In genomic region chr20:63544958-63545516, GRCh38 we compare ENCODE assay signal across 19 cellular contexts. TPM values are rescaled to one million over a fixed set of nuclear protein-coding genes. Genes with fewer than 3 reads are reported as not detected.
DNase-seq lines count a peak whose midpoint lies in the region; ATAC-seq and TF ChIP-seq lines count a peak whose summit lies in the region.
"Had no signal": no experiment of that assay in that cellular context is flagged by ENCODE, and none has a peak within 500 bp of the region (broad histone marks: within the 10 kb centered on the region; RNA-seq: fewer than 3 reads in every experiment).

No MANE protein-coding gene starts in this region.

- peak; percentile 23 for TF ChIP-seq EP300 in transverse colon (IDR thresholded peaks at IDR 0.05; ENCODE audit: low read depth)

- H3K9me3 Mint-ChIP-seq in MCF 10A (ENCODE audit: unreplicated experiment): no peaks in the 10 kb centered on the region
- H3K9me3 Mint-ChIP-seq in naive thymus-derived CD4-positive, alpha-beta T cell: no peaks in the 10 kb centered on the region
- H3K9me3 Mint-ChIP-seq: activated B cell treated with CpG ODN at 0.5 μM for 24 hours; CD4-positive, CD25-positive, alpha-beta regulatory T cell; nephron progenitor cell; T-helper 1 cell treated with Interleukin-12 subunit alpha and Interleukin-12 subunit beta and Interleukin-4 antibody, amounts not matched to agents 30 μg/mL and 1 μg/mL, for 36 hours had no signal

- H3K27ac Mint-ChIP-seq in MCF 10A (ENCODE audit: low read depth, unreplicated experiment): no peak overlapping the region
- H3K27ac Mint-ChIP-seq in naive thymus-derived CD4-positive, alpha-beta T cell: peak overlapping the region in 2 of 9 donors; percentile 32 to 41
- H3K27ac Mint-ChIP-seq: activated B cell treated with CpG ODN at 0.5 μM for 24 hours; CD4-positive, CD25-positive, alpha-beta regulatory T cell; nephron progenitor cell; T-helper 1 cell treated with Interleukin-12 subunit alpha and Interleukin-12 subunit beta and Interleukin-4 antibody, amounts not matched to agents 30 μg/mL and 1 μg/mL, for 36 hours had no signal

- 0 out of 2 replicates have a peak overlapping the region, but pooled peaks have one; percentile 27 for H3K4me2 ChIP-seq in OCI-LY7 (ENCODE audit: low read length)

- no peaks in the 10 kb centered on the region for H4K20me1 ChIP-seq in OCI-LY7 (ENCODE audit: insufficient read depth, low read length)

- no peaks in the 10 kb centered on the region for H3K9me2 ChIP-seq in OCI-LY7 (ENCODE audit: insufficient read depth, low read length)

- H3K79me2 ChIP-seq in OCI-LY7 (ENCODE audit: insufficient read depth, low read depth, low read length): no peaks in the 10 kb centered on the region

- WGBS in transverse colon (ENCODE audit: low coverage in 1 of 2), 2 donors: 45% methylated on average over 18 of the region's 19 CpGs; no CpG with 5 or more reads in 1 of the 2 donors

- H3K4me1 Mint-ChIP-seq in MCF 10A (ENCODE audit: insufficient read depth, unreplicated experiment): peaks cover 21% of the 10 kb centered on the region
- H3K4me1 Mint-ChIP-seq in naive thymus-derived CD4-positive, alpha-beta T cell: peaks cover under 1 to 8% (median 5%) of the 10 kb centered on the region in 7 donors
- H3K4me1 Mint-ChIP-seq: nephron progenitor cell had no signal

- CTCF ChIA-PET in MCF 10A (lab: Yijun Ruan, JAX): interaction anchor here (0.6 to 2.6 kb wide), 5 partner anchors 23 to 576 kb away, joined by 3 to 9 read pairs (median 4); no protein-coding TSS in a partner anchor
- CTCF ChIA-PET in OCI-LY7 (lab: Charles Lee; ENCODE audit: unreplicated experiment): no interaction called here
- CTCF ChIA-PET in naive thymus-derived CD4-positive, alpha-beta T cell (lab: Charles Lee): interaction anchor here (0.5 to 0.6 kb wide), 2 partner anchors 13 to 37 kb away, joined by 3 read pairs; no protein-coding TSS in a partner anchor

- BruUV-seq in MCF 10A (replicated peaks; lab: Mats Ljungman, UMichigan) (no TSS peak), OCI-LY7 (replicated peaks; lab: Mats Ljungman, UMichigan) (no TSS peak)

- no peak overlapping the region for H3K4me3 Mint-ChIP-seq in MCF 10A (ENCODE audit: unreplicated experiment)
- H3K4me3 Mint-ChIP-seq in naive thymus-derived CD4-positive, alpha-beta T cell: peak overlapping the region in 1 of 10 donors; percentile 1
- H3K4me3 Mint-ChIP-seq: activated B cell treated with CpG ODN at 0.5 μM for 24 hours; nephron progenitor cell; T-helper 1 cell treated with Interleukin-12 subunit alpha and Interleukin-12 subunit beta and Interleukin-4 antibody, amounts not matched to agents 30 μg/mL and 1 μg/mL, for 36 hours had no signal

- peaks cover 7% of the 10 kb centered on the region for H3K36me3 Mint-ChIP-seq in MCF 10A (ENCODE audit: insufficient read depth, unreplicated experiment)
- no peaks in the 10 kb centered on the region for H3K36me3 Mint-ChIP-seq in naive thymus-derived CD4-positive, alpha-beta T cell
- H3K36me3 Mint-ChIP-seq: CD4-positive, CD25-positive, alpha-beta regulatory T cell had no signal

- intact Hi-C loops in MCF 10A (cut with micrococcal nuclease): no loop called here
- intact Hi-C loops in breast epithelium (cut with DNase I; ENCODE audit: low total_unique reads): no loop called here
- intact Hi-C loops in OCI-LY7 (cut with micrococcal nuclease; ENCODE audit: unreplicated experiment): no loop called here
- intact Hi-C loops in transverse colon (cut with DNase I; ENCODE audit: low total_unique reads): no loop called here
- intact Hi-C loops in naive thymus-derived CD4-positive, alpha-beta T cell (cut with micrococcal nuclease): no loop called here

- H3K27ac ChIP-seq in breast epithelium (no peak overlapping the region), OCI-LY7 (ENCODE audit: low read depth, low read length, poor library complexity, severe bottlenecking) (no peak overlapping the region), transverse colon (peak overlapping the region; percentile 30 to 69 (median 58))
- H3K27ac ChIP-seq in naive thymus-derived CD4-positive, alpha-beta T cell (ENCODE audit: low read depth, low read length): no peak overlapping the region
- H3K27ac ChIP-seq: lower lobe of right lung, psoas muscle, vagina had no signal

- DNase-seq in MCF 10A (ENCODE audit: unreplicated experiment): peak; percentile 82
- no peak for DNase-seq in breast epithelium (ENCODE audit: low spot score in 2 of 2)
- no peak for DNase-seq in OCI-LY7 (ENCODE audit: low spot score)
- DNase-seq in glomerular visceral epithelial cell (ENCODE audit: extremely low spot score): peak; percentile 55
- DNase-seq in transverse colon: peak; percentile 78
- DNase-seq in naive thymus-derived CD4-positive, alpha-beta T cell: no peak
- DNase-seq in dermis blood vessel endothelial cell: no peak
- DNase-seq: activated B cell treated with CpG ODN at 0.5 μM for 24 hours; amniotic stem cell; CD4-positive, CD25-positive, alpha-beta regulatory T cell; foreskin fibroblast; lower lobe of right lung; NCI-H187 treated with DMSO at 0.1 percent for 48 hours; nephron progenitor cell; psoas muscle had no signal

- no peak for ATAC-seq in naive thymus-derived CD4-positive, alpha-beta T cell
- no peak for ATAC-seq in HG03196 (IDR thresholded peaks at IDR 0.05; ENCODE audit: unreplicated experiment)
- ATAC-seq: lower lobe of right lung, psoas muscle had no signal

- H3K4me3 ChIP-seq in breast epithelium (no peak overlapping the region), OCI-LY7 (ENCODE audit: low read depth, low read length, poor library complexity, severe bottlenecking) (no peak overlapping the region), transverse colon (no peak overlapping the region)
- H3K4me3 ChIP-seq in naive thymus-derived CD4-positive, alpha-beta T cell (ENCODE audit: low read length): no peak overlapping the region
- H3K4me3 ChIP-seq: lower lobe of right lung, psoas muscle, vagina had no signal

- no peak overlapping the region for H2AFZ ChIP-seq in OCI-LY7 (ENCODE audit: low read length)

- no peaks in the 10 kb centered on the region for H3K27me3 Mint-ChIP-seq in MCF 10A (ENCODE audit: insufficient read depth, unreplicated experiment)
- H3K27me3 Mint-ChIP-seq in naive thymus-derived CD4-positive, alpha-beta T cell: peaks cover 0 to 17% (median 5%) of the 10 kb centered on the region in 5 donors
- H3K27me3 Mint-ChIP-seq: activated B cell treated with CpG ODN at 0.5 μM for 24 hours had no signal

- in situ Hi-C loops in transverse colon (cut with MboI; ENCODE audit: low pct_ligation_motif_present in 1 of 4, low pct_unique_long_range_greater_than_20kb in 1 of 4, low sequenced_read_pairs in 3 of 4): loop anchor here in 1 of 4 donors (25.0 kb wide), 1 partner anchor 92 kb away; the partner anchor contains the start of gene GMEB2

- no peaks in the 10 kb centered on the region for H3K4me1 ChIP-seq in breast epithelium
- peaks cover 34% of the 10 kb centered on the region for H3K4me1 ChIP-seq in OCI-LY7 (ENCODE audit: insufficient read depth, low read length, poor library complexity, severe bottlenecking)
- peaks cover 5 to 41% (median 27%) of the 10 kb centered on the region in 4 donors for H3K4me1 ChIP-seq in transverse colon
- no peaks in the 10 kb centered on the region for H3K4me1 ChIP-seq in naive thymus-derived CD4-positive, alpha-beta T cell (ENCODE audit: control insufficient read depth in 2 of 2, insufficient read depth in 2 of 2, low read length in 2 of 2)
- H3K4me1 ChIP-seq: lower lobe of right lung, psoas muscle, vagina had no signal

- POLR2A ChIA-PET in MCF 10A (lab: Yijun Ruan, JAX) (interaction anchor here (0.7 to 2.7 kb wide), 10 partner anchors 9 to 320 kb away, joined by 3 to 12 read pairs (median 4); partner anchors contain the start of genes ARFGAP1, ARFRP1, FNDC11 and PPDPF), OCI-LY7 (lab: Charles Lee) (no interaction called here)
- POLR2A ChIA-PET in naive thymus-derived CD4-positive, alpha-beta T cell (lab: Charles Lee): interaction anchor here (1.6 kb wide), 1 partner anchor 8 kb away, joined by 4 read pairs; no protein-coding TSS in a partner anchor

- TF ChIP-seq POLR2A in breast epithelium (IDR thresholded peaks at IDR 0.05) (no peak), transverse colon (IDR thresholded peaks at IDR 0.05) (no peak)

- H3K27me3 ChIP-seq in breast epithelium: peaks cover 0 to 25% of the 10 kb centered on the region in 2 donors
- H3K27me3 ChIP-seq in transverse colon: peaks cover 39% of the 10 kb centered on the region
- H3K27me3 ChIP-seq in naive thymus-derived CD4-positive, alpha-beta T cell (ENCODE audit: control insufficient read depth in 2 of 2, insufficient read depth in 2 of 2, low read length in 2 of 2): no peaks in the 10 kb centered on the region

- no peak for TF ChIP-seq CTCF in MCF 10A (IDR thresholded peaks at IDR 0.05; ENCODE audit: unreplicated experiment)
- no peak for TF ChIP-seq CTCF in breast epithelium (IDR thresholded peaks at IDR 0.05)
- no peak for TF ChIP-seq CTCF in OCI-LY7 (conservative IDR thresholded peaks at IDR 0.05; ENCODE audit: low read length)
- TF ChIP-seq CTCF in transverse colon (IDR thresholded peaks at IDR 0.05): no peak

- H3K9me3 ChIP-seq in breast epithelium (no peaks in the 10 kb centered on the region), OCI-LY7 (ENCODE audit: low read length) (no peaks in the 10 kb centered on the region), transverse colon (no peaks in the 10 kb centered on the region)
- no peaks in the 10 kb centered on the region for H3K9me3 ChIP-seq in naive thymus-derived CD4-positive, alpha-beta T cell (ENCODE audit: control insufficient read depth in 2 of 3, low read length in 3 of 3)
- H3K9me3 ChIP-seq: lower lobe of right lung, psoas muscle, vagina had no signal

- H3K36me3 ChIP-seq in breast epithelium (no peaks in the 10 kb centered on the region), OCI-LY7 (ENCODE audit: insufficient read depth, low read length) (no peaks in the 10 kb centered on the region), transverse colon (no peaks in the 10 kb centered on the region)
- no peaks in the 10 kb centered on the region for H3K36me3 ChIP-seq in naive thymus-derived CD4-positive, alpha-beta T cell (ENCODE audit: control insufficient read depth in 2 of 3, insufficient read depth in 3 of 3, low read length in 3 of 3)
- H3K36me3 ChIP-seq: lower lobe of right lung, vagina had no signal

RNA-seq across cellular contexts. Expression of gene SRMS, which starts 2.5 kb away (rescaled TPM):
- total RNA-seq in MCF 10A (2022) (0.81 and 1.4 TPM in 2 replicates), breast epithelium (under 1 TPM in 2 of 3 donors, not detected in 1; 0.59 to 0.66 TPM), OCI-LY7 (2022) (0.42 TPM in 1 of 2 replicates, not detected in the other), transverse colon (under 1 TPM in 1 of 4 donors, not detected in 3; 0.79 TPM), dermis blood vessel endothelial cell (not detected in 2 replicates)
- not detected in 2 replicates for total RNA-seq in OCI-LY7 (2014; rRNA removed; shearing (Covaris generic))
- under 1 TPM in 1 of 5 experiments, not detected in 4; 0.24 TPM for total RNA-seq in naive thymus-derived CD4-positive, alpha-beta T cell
- not detected for polyA plus RNA-seq in naive thymus-derived CD4-positive, alpha-beta T cell
- total RNA-seq: activated CD8-positive, alpha-beta memory T cell treated with anti-CD3 and anti-CD28 coated beads for 36 hours; CD4-positive, CD25-positive, alpha-beta regulatory T cell; lower lobe of right lung; psoas muscle; vagina had no signal
- polyA plus RNA-seq: CD4-positive, CD25-positive, alpha-beta regulatory T cell; psoas muscle had no signal

RNA-seq across cellular contexts. Expression of gene PTK6, which starts 7.9 kb away (rescaled TPM):
- total RNA-seq in MCF 10A (2022): 3.8 and 4.4 TPM in 2 replicates
- 1 to 10 TPM in 1 of 3 donors, under 1 TPM in 2; 0.16 to 2.3 (median 0.88) TPM for total RNA-seq in breast epithelium
- total RNA-seq in OCI-LY7 (2014; rRNA removed; shearing (Covaris generic)): 0.05 and 0.13 TPM in 2 replicates
- total RNA-seq in OCI-LY7 (2022): 1.8 and 2.0 TPM in 2 replicates
- total RNA-seq in transverse colon: 100 to 1,000 TPM in 2 of 4 donors, 10 to 100 TPM in 2; 90.5 to 147 (median 103) TPM
- total RNA-seq in naive thymus-derived CD4-positive, alpha-beta T cell: under 1 TPM in 4 of 5 experiments, not detected in 1; 0.19 to 0.96 (median 0.62) TPM
- polyA plus RNA-seq in naive thymus-derived CD4-positive, alpha-beta T cell: under 1 TPM; 0.07 to 0.38 TPM
- under 0.01 and 0.05 TPM in 2 replicates for total RNA-seq in dermis blood vessel endothelial cell

RNA-seq across cellular contexts. Expression of gene FNDC11, which starts 8.9 kb away (rescaled TPM):
- total RNA-seq in MCF 10A (2022) (2.4 and 3.9 TPM in 2 replicates), breast epithelium (under 1 TPM; 0.29 to 0.33 (median 0.32) TPM), OCI-LY7 (2022) (2.1 and 3.0 TPM in 2 replicates), transverse colon (not detected), dermis blood vessel endothelial cell (1.2 and 2.4 TPM in 2 replicates)
- total RNA-seq in OCI-LY7 (2014; rRNA removed; shearing (Covaris generic)): 0.15 and 0.41 TPM in 2 replicates
- total RNA-seq in naive thymus-derived CD4-positive, alpha-beta T cell: 1 to 10 TPM in 1 of 5 experiments, under 1 TPM in 4; 0.30 to 1.2 (median 0.32) TPM
- under 1 TPM; 0.22 to 0.90 TPM for polyA plus RNA-seq in naive thymus-derived CD4-positive, alpha-beta T cell
- total RNA-seq: vagina had no signal

RNA-seq across cellular contexts. Expression of gene PPDPF, which starts 24.5 kb away (rescaled TPM):
- 315 and 355 TPM in 2 replicates for total RNA-seq in MCF 10A (2022)
- 100 to 1,000 TPM in 2 of 3 donors, 10 to 100 TPM in 1; 71.8 to 151 (median 133) TPM for total RNA-seq in breast epithelium
- 16.5 and 34.9 TPM in 2 replicates for total RNA-seq in OCI-LY7 (2014; rRNA removed; shearing (Covaris generic))
- 117 and 126 TPM in 2 replicates for total RNA-seq in OCI-LY7 (2022)
- 100 to 1,000 TPM; 320 to 695 (median 517) TPM for total RNA-seq in transverse colon
- 100 to 1,000 TPM; 138 to 225 (median 184) TPM for total RNA-seq in naive thymus-derived CD4-positive, alpha-beta T cell
- 10 to 100 TPM; 67.7 to 83.1 TPM for polyA plus RNA-seq in naive thymus-derived CD4-positive, alpha-beta T cell
- 19.9 and 37.3 TPM in 2 replicates for total RNA-seq in dermis blood vessel endothelial cell

RNA-seq across cellular contexts. Expression of gene HELZ2, which starts 29.0 kb away (rescaled TPM):
- 18.1 and 24.7 TPM in 2 replicates for total RNA-seq in MCF 10A (2022)
- 10 to 100 TPM in 2 of 3 donors, 1 to 10 TPM in 1; 9.9 to 22.6 (median 20.3) TPM for total RNA-seq in breast epithelium
- total RNA-seq in OCI-LY7 (2014; rRNA removed; shearing (Covaris generic)): 3.6 and 6.5 TPM in 2 replicates
- 8.3 and 8.6 TPM in 2 replicates for total RNA-seq in OCI-LY7 (2022)
- 10 to 100 TPM; 32.9 to 49.4 (median 38.8) TPM for total RNA-seq in transverse colon
- 100 to 1,000 TPM in 1 of 5 experiments, 10 to 100 TPM in 4; 24.4 to 102 (median 42.1) TPM for total RNA-seq in naive thymus-derived CD4-positive, alpha-beta T cell
- 1 to 10 TPM; 3.8 to 5.8 TPM for polyA plus RNA-seq in naive thymus-derived CD4-positive, alpha-beta T cell
- 54.8 and 64.0 TPM in 2 replicates for total RNA-seq in dermis blood vessel endothelial cell

Comparison
In these comparisons a context has a peak if more than half of its experiments do, and no peak if none do; other contexts are left out.
1. DNase-seq: peak in MCF 10A (single experiment), glomerular visceral epithelial cell (single experiment) and transverse colon (single experiment); none in breast epithelium (0 of 2), OCI-LY7 (single experiment), naive thymus-derived CD4-positive, alpha-beta T cell (0 of 9) and dermis blood vessel endothelial cell (single experiment).
2. H3K27ac ChIP-seq: peak in transverse colon (4 of 4); none in breast epithelium (0 of 2), OCI-LY7 (single experiment) and naive thymus-derived CD4-positive, alpha-beta T cell (single experiment).
3. RNA of gene PTK6, which starts 7.9 kb away (total RNA-seq): 90.5 to 147 TPM in transverse colon; 3.8 to 4.4 TPM in MCF 10A, 0.05 to 2.0 TPM in OCI-LY7, 0.16 to 2.3 TPM in breast epithelium, 0.19 to 0.96 TPM in naive thymus-derived CD4-positive, alpha-beta T cell and under 0.01 to 0.05 TPM in dermis blood vessel endothelial cell; every median in the first group is over 10 times any median in the second.